Comparison of ENCODE assay signal across 11 cellular contexts in the genomic region with DNA sequence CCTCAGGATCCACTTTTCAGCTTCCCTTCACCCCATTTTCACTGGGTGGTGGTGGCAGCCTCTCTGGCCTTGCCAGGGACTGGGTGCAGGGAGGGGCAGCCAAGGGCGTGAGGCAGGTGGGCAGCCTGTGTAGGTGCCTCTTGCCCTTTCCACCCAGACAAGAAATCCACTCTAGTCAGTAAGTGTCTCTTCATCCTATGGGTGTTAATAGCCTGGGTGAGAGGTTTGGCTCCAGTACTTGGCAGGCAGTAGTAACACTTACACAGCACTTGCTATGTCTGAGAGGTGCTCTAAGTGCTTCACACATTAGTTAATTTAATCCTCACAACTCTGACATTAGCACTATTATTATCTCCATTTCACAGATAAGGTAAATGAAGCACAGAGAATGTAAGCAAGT.
"Had no signal": no experiment of that assay in that cellular context is flagged by ENCODE, and none has a peak within 500 bp of the region (broad histone marks: within the 10 kb centered on the region; RNA-seq: fewer than 3 reads in every experiment).

No MANE protein-coding gene starts in this region.

- H3K9me3 Mint-ChIP-seq: activated CD4-positive, alpha-beta memory T cell treated with anti-CD3 and anti-CD28 coated beads for 36 hours; activated T-cell treated with anti-CD3 and anti-CD28 coated beads, Interleukin-2, amount 50 U/mL, for 24 hours; stimulated activated memory B cell treated with anti-CD40 and anti-IgM and Interleukin-4, amounts not matched to agents 10 μg/mL and 1 μg/mL and 100 μg/mL, for 72 hours had no signal

- H3K27me3 Mint-ChIP-seq: stimulated activated memory B cell treated with anti-CD40 and anti-IgM and Interleukin-4, amounts not matched to agents 10 μg/mL and 1 μg/mL and 100 μg/mL, for 72 hours had no signal

- ATAC-seq: activated CD4-positive, alpha-beta T cell treated with anti-CD3 and anti-CD28 coated beads for 36 hours; esophagus mucosa; pancreas; stimulated activated memory B cell treated with anti-CD40 and anti-IgM and Interleukin-4, amounts not matched to agents 10 μg/mL and 1 μg/mL and 100 μg/mL, for 72 hours; T-helper 17 cell had no signal

- H3K27ac Mint-ChIP-seq: activated CD4-positive, alpha-beta memory T cell treated with anti-CD3 and anti-CD28 coated beads for 36 hours; activated CD4-positive, alpha-beta T cell treated with anti-CD3 and anti-CD28 coated beads for 36 hours; activated T-cell treated with anti-CD3 and anti-CD28 coated beads, Interleukin-2, amount 50 U/mL, for 24 hours; stimulated activated memory B cell treated with anti-CD40 and anti-IgM and Interleukin-4, amounts not matched to agents 10 μg/mL and 1 μg/mL and 100 μg/mL, for 72 hours; T-helper 17 cell had no signal

- H3K4me1 Mint-ChIP-seq: activated CD4-positive, alpha-beta T cell treated with anti-CD3 and anti-CD28 coated beads for 36 hours; neural crest cell; T-helper 17 cell had no signal

- H3K27me3 ChIP-seq: pancreas, thyroid gland, uterus had no signal

- H3K27ac ChIP-seq: pancreas, uterus had no signal

- H3K4me3 ChIP-seq: pancreas, thyroid gland, uterus had no signal

- H3K36me3 Mint-ChIP-seq: activated CD4-positive, alpha-beta memory T cell treated with anti-CD3 and anti-CD28 coated beads for 36 hours; stimulated activated memory B cell treated with anti-CD40 and anti-IgM and Interleukin-4, amounts not matched to agents 10 μg/mL and 1 μg/mL and 100 μg/mL, for 72 hours had no signal

- DNase-seq: activated CD4-positive, alpha-beta memory T cell treated with anti-CD3 and anti-CD28 coated beads for 36 hours; activated CD4-positive, alpha-beta T cell treated with anti-CD3 and anti-CD28 coated beads for 36 hours; activated naive CD4-positive, alpha-beta T cell treated with anti-CD3 and anti-CD28 coated beads, Interleukin-2, amount 50 U/mL, for 16 hours; activated T-cell treated with anti-CD3 and anti-CD28 coated beads, Interleukin-2, amount 50 U/mL, for 24 hours; pancreas; T-helper 17 cell; uterus had no signal

- H3K4me3 Mint-ChIP-seq: activated CD4-positive, alpha-beta memory T cell treated with anti-CD3 and anti-CD28 coated beads for 36 hours; activated CD4-positive, alpha-beta T cell treated with anti-CD3 and anti-CD28 coated beads for 36 hours; activated T-cell treated with anti-CD3 and anti-CD28 coated beads, Interleukin-2, amount 50 U/mL, for 24 hours; neural crest cell; stimulated activated memory B cell treated with anti-CD40 and anti-IgM and Interleukin-4, amounts not matched to agents 10 μg/mL and 1 μg/mL and 100 μg/mL, for 72 hours; T-helper 17 cell had no signal
